ENCODE assay signal across 1 cellular context in the genomic region with DNA sequence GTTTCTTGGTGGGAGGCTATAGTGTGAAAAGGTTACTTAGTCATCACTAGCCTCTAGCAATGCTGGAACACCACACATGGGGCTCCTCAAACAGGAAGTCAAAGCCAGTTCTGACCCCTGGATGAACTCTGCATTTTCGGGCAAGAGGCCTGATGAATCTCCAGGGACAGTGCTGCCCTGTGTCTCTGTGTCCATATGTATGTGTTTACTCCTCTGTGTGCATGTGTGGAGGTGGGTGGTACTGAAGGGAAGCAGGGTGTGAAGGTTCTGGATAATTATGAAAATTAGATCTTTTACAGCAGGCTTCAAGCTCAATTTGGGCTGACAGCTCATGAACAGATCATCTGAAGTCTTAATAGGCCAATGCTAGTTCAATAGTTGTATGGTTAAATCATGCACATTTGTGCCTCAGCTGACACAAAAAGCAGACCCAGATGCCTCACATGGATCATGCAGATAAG.
TF ChIP-seq lines count a peak whose summit lies in the region.

No MANE protein-coding gene starts in this region.

TF ChIP-seq in GM12878, 131 proteins besides CTCF, POLR2A, EP300 and RAD21 (continued from another document and continues in another):
- no peak for TF ChIP-seq FOS (IDR thresholded peaks at IDR 0.05; ENCODE audit: borderline replicate concordance, extremely low read depth, insufficient read length)
- no peak; the same call in 1 of the 2 replicates for TF ChIP-seq FOXM1 (IDR thresholded peaks at IDR 0.05; ENCODE audit: low read depth, low read length)
- TF ChIP-seq TCF7 (IDR thresholded peaks at IDR 0.05; ENCODE audit: borderline replicate concordance), result no peak
- TF ChIP-seq BHLHE40 (IDR thresholded peaks at IDR 0.05; ENCODE audit: borderline replicate concordance in 1 of 2, low read depth in 2 of 2, low read length in 1 of 2), result peak in 1 of 2 experiments; percentile 31; a peak in 1 of 4 replicates
- TF ChIP-seq CREB1 (IDR thresholded peaks at IDR 0.05; ENCODE audit: low read depth), result no peak
- TF ChIP-seq, protein P1, sequence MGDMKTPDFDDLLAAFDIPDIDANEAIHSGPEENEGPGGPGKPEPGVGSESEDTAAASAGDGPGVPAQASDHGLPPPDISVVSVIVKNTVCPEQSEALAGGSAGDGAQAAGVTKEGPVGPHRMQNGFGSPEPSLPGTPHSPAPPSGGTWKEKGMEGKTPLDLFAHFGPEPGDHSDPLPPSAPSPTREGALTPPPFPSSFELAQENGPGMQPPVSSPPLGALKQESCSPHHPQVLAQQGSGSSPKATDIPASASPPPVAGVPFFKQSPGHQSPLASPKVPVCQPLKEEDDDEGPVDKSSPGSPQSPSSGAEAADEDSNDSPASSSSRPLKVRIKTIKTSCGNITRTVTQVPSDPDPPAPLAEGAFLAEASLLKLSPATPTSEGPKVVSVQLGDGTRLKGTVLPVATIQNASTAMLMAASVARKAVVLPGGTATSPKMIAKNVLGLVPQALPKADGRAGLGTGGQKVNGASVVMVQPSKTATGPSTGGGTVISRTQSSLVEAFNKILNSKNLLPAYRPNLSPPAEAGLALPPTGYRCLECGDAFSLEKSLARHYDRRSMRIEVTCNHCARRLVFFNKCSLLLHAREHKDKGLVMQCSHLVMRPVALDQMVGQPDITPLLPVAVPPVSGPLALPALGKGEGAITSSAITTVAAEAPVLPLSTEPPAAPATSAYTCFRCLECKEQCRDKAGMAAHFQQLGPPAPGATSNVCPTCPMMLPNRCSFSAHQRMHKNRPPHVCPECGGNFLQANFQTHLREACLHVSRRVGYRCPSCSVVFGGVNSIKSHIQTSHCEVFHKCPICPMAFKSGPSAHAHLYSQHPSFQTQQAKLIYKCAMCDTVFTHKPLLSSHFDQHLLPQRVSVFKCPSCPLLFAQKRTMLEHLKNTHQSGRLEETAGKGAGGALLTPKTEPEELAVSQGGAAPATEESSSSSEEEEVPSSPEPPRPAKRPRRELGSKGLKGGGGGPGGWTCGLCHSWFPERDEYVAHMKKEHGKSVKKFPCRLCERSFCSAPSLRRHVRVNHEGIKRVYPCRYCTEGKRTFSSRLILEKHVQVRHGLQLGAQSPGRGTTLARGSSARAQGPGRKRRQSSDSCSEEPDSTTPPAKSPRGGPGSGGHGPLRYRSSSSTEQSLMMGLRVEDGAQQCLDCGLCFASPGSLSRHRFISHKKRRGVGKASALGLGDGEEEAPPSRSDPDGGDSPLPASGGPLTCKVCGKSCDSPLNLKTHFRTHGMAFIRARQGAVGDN (IDR thresholded peaks at IDR 0.05), result no peak; the same call in 1 of the 2 replicates
- no peak for TF ChIP-seq CBX5 (IDR thresholded peaks at IDR 0.05; ENCODE audit: low read depth)
- TF ChIP-seq SIX5 (IDR thresholded peaks at IDR 0.05; ENCODE audit: low read depth, low read length, severe bottlenecking), result no peak
- TF ChIP-seq RB1 (IDR thresholded peaks at IDR 0.05; ENCODE audit: borderline replicate concordance), result no peak
- TF ChIP-seq NFXL1 (IDR thresholded peaks at IDR 0.05; ENCODE audit: borderline replicate concordance), result no peak
- no peak for TF ChIP-seq ZSCAN29 (IDR thresholded peaks at IDR 0.05)
- TF ChIP-seq EGR1 (IDR thresholded peaks at IDR 0.05; ENCODE audit: borderline replicate concordance in 1 of 2, low read depth in 2 of 2, low read length in 2 of 2), result no peak
- TF ChIP-seq KAT2A (conservative IDR thresholded peaks at IDR 0.05; ENCODE audit: control insufficient read depth, low read depth, low read length), result no peak
- no peak for TF ChIP-seq RBBP5 (conservative IDR thresholded peaks at IDR 0.05)
- TF ChIP-seq NFYA (IDR thresholded peaks at IDR 0.05; ENCODE audit: borderline replicate concordance, low read depth, low read length), result no peak
- TF ChIP-seq FOXK2 (IDR thresholded peaks at IDR 0.05), result no peak
- no peak for TF ChIP-seq SMC3 (IDR thresholded peaks at IDR 0.05; ENCODE audit: borderline replicate concordance, low read length)
- no peak for TF ChIP-seq SMAD5 (IDR thresholded peaks at IDR 0.05; ENCODE audit: low read depth)
- TF ChIP-seq, protein P2, sequence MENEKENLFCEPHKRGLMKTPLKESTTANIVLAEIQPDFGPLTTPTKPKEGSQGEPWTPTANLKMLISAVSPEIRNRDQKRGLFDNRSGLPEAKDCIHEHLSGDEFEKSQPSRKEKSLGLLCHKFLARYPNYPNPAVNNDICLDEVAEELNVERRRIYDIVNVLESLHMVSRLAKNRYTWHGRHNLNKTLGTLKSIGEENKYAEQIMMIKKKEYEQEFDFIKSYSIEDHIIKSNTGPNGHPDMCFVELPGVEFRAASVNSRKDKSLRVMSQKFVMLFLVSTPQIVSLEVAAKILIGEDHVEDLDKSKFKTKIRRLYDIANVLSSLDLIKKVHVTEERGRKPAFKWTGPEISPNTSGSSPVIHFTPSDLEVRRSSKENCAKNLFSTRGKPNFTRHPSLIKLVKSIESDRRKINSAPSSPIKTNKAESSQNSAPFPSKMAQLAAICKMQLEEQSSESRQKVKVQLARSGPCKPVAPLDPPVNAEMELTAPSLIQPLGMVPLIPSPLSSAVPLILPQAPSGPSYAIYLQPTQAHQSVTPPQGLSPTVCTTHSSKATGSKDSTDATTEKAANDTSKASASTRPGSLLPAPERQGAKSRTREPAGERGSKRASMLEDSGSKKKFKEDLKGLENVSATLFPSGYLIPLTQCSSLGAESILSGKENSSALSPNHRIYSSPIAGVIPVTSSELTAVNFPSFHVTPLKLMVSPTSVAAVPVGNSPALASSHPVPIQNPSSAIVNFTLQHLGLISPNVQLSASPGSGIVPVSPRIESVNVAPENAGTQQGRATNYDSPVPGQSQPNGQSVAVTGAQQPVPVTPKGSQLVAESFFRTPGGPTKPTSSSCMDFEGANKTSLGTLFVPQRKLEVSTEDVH (IDR thresholded peaks at IDR 0.05; ENCODE audit: low read depth, partially characterized antibody), result no peak
- no peak for TF ChIP-seq NR2C2 (IDR thresholded peaks at IDR 0.05; ENCODE audit: borderline replicate concordance, control insufficient read depth, insufficient read length, low read depth)
- no peak for TF ChIP-seq POLR2AphosphoS2 (IDR thresholded peaks at IDR 0.05; ENCODE audit: low read depth, low read length)
- peak; percentile 28; the same call in 1 of the 3 replicates for TF ChIP-seq POU2F2 (IDR thresholded peaks at IDR 0.05; ENCODE audit: borderline replicate concordance, low read depth, low read length)
- TF ChIP-seq, protein P3, sequence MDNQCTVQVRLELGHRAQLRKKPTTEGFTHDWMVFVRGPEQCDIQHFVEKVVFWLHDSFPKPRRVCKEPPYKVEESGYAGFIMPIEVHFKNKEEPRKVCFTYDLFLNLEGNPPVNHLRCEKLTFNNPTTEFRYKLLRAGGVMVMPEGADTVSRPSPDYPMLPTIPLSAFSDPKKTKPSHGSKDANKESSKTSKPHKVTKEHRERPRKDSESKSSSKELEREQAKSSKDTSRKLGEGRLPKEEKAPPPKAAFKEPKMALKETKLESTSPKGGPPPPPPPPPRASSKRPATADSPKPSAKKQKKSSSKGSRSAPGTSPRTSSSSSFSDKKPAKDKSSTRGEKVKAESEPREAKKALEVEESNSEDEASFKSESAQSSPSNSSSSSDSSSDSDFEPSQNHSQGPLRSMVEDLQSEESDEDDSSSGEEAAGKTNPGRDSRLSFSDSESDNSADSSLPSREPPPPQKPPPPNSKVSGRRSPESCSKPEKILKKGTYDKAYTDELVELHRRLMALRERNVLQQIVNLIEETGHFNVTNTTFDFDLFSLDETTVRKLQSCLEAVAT (IDR thresholded peaks at IDR 0.05), result no peak
- TF ChIP-seq, protein P4, sequence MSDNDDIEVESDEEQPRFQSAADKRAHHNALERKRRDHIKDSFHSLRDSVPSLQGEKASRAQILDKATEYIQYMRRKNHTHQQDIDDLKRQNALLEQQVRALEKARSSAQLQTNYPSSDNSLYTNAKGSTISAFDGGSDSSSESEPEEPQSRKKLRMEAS (IDR thresholded peaks at IDR 0.05; ENCODE audit: low read depth, low read length), result no peak
- TF ChIP-seq DPF2 (IDR thresholded peaks at IDR 0.05), result no peak
- peak; percentile 63; the same call in 1 of the 2 replicates for TF ChIP-seq EED (IDR thresholded peaks at IDR 0.05; ENCODE audit: low read depth)
- TF ChIP-seq TBL1XR1 (IDR thresholded peaks at IDR 0.05; ENCODE audit: low read depth, low read length), result peak; percentile 65
- no peak for TF ChIP-seq SREBF1 (IDR thresholded peaks at IDR 0.05; ENCODE audit: low read length)
- TF ChIP-seq, protein P5, sequence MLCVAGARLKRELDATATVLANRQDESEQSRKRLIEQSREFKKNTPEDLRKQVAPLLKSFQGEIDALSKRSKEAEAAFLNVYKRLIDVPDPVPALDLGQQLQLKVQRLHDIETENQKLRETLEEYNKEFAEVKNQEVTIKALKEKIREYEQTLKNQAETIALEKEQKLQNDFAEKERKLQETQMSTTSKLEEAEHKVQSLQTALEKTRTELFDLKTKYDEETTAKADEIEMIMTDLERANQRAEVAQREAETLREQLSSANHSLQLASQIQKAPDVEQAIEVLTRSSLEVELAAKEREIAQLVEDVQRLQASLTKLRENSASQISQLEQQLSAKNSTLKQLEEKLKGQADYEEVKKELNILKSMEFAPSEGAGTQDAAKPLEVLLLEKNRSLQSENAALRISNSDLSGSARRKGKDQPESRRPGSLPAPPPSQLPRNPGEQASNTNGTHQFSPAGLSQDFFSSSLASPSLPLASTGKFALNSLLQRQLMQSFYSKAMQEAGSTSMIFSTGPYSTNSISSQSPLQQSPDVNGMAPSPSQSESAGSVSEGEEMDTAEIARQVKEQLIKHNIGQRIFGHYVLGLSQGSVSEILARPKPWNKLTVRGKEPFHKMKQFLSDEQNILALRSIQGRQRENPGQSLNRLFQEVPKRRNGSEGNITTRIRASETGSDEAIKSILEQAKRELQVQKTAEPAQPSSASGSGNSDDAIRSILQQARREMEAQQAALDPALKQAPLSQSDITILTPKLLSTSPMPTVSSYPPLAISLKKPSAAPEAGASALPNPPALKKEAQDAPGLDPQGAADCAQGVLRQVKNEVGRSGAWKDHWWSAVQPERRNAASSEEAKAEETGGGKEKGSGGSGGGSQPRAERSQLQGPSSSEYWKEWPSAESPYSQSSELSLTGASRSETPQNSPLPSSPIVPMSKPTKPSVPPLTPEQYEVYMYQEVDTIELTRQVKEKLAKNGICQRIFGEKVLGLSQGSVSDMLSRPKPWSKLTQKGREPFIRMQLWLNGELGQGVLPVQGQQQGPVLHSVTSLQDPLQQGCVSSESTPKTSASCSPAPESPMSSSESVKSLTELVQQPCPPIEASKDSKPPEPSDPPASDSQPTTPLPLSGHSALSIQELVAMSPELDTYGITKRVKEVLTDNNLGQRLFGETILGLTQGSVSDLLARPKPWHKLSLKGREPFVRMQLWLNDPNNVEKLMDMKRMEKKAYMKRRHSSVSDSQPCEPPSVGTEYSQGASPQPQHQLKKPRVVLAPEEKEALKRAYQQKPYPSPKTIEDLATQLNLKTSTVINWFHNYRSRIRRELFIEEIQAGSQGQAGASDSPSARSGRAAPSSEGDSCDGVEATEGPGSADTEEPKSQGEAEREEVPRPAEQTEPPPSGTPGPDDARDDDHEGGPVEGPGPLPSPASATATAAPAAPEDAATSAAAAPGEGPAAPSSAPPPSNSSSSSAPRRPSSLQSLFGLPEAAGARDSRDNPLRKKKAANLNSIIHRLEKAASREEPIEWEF (IDR thresholded peaks at IDR 0.05; ENCODE audit: insufficient replicate concordance, low read depth, low read length), result no peak
- TF ChIP-seq SREBF2 (IDR thresholded peaks at IDR 0.05; ENCODE audit: low read length), result no peak
- TF ChIP-seq, protein P6, sequence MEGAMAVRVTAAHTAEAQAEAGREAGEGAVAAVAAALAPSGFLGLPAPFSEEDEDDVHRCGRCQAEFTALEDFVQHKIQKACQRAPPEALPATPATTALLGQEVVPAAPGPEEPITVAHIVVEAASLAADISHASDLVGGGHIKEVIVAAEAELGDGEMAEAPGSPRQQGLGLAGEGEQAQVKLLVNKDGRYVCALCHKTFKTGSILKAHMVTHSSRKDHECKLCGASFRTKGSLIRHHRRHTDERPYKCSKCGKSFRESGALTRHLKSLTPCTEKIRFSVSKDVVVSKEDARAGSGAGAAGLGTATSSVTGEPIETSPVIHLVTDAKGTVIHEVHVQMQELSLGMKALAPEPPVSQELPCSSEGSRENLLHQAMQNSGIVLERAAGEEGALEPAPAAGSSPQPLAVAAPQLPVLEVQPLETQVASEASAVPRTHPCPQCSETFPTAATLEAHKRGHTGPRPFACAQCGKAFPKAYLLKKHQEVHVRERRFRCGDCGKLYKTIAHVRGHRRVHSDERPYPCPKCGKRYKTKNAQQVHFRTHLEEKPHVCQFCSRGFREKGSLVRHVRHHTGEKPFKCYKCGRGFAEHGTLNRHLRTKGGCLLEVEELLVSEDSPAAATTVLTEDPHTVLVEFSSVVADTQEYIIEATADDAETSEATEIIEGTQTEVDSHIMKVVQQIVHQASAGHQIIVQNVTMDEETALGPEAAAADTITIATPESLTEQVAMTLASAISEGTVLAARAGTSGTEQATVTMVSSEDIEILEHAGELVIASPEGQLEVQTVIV (IDR thresholded peaks at IDR 0.05; ENCODE audit: borderline replicate concordance, partially characterized antibody), result no peak
- no peak for TF ChIP-seq MYC (IDR thresholded peaks at IDR 0.05; ENCODE audit: insufficient read depth, insufficient read length, insufficient replicate concordance, low read length, severe bottlenecking)
- no peak for TF ChIP-seq SUZ12 (IDR thresholded peaks at IDR 0.05; ENCODE audit: unreplicated experiment)
- TF ChIP-seq, protein P7, sequence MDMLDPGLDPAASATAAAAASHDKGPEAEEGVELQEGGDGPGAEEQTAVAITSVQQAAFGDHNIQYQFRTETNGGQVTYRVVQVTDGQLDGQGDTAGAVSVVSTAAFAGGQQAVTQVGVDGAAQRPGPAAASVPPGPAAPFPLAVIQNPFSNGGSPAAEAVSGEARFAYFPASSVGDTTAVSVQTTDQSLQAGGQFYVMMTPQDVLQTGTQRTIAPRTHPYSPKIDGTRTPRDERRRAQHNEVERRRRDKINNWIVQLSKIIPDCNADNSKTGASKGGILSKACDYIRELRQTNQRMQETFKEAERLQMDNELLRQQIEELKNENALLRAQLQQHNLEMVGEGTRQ (IDR thresholded peaks at IDR 0.05; ENCODE audit: borderline replicate concordance, low read depth, low read length), result no peak
- no peak for TF ChIP-seq PAX8 (IDR thresholded peaks at IDR 0.05)
- TF ChIP-seq, protein P8, sequence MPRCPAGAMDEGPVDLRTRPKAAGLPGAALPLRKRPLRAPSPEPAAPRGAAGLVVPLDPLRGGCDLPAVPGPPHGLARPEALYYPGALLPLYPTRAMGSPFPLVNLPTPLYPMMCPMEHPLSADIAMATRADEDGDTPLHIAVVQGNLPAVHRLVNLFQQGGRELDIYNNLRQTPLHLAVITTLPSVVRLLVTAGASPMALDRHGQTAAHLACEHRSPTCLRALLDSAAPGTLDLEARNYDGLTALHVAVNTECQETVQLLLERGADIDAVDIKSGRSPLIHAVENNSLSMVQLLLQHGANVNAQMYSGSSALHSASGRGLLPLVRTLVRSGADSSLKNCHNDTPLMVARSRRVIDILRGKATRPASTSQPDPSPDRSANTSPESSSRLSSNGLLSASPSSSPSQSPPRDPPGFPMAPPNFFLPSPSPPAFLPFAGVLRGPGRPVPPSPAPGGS (IDR thresholded peaks at IDR 0.05; ENCODE audit: borderline replicate concordance, insufficient read depth, low read depth, low read length, poor library complexity, severe bottlenecking), result no peak
- TF ChIP-seq ZNF207 (IDR thresholded peaks at IDR 0.05; ENCODE audit: borderline replicate concordance), result no peak
- TF ChIP-seq RELA (IDR thresholded peaks at IDR 0.05; ENCODE audit: borderline replicate concordance, partially characterized antibody), result no peak
- peak; percentile 29; the same call in 1 of the 2 replicates for TF ChIP-seq IRF4 (IDR thresholded peaks at IDR 0.05; ENCODE audit: low read depth, low read length)
- TF ChIP-seq SP1 (IDR thresholded peaks at IDR 0.05; ENCODE audit: low read depth, low read length), result peak; percentile 28
- no peak for TF ChIP-seq CBFB (IDR thresholded peaks at IDR 0.05; ENCODE audit: low read depth)
- no peak for TF ChIP-seq RAD51 (IDR thresholded peaks at IDR 0.05)
- no peak for TF ChIP-seq CHD2 (IDR thresholded peaks at IDR 0.05; ENCODE audit: borderline replicate concordance, low read depth, low read length)
- no peak for TF ChIP-seq TARDBP (IDR thresholded peaks at IDR 0.05; ENCODE audit: borderline replicate concordance)
- no peak for TF ChIP-seq HCFC1 (IDR thresholded peaks at IDR 0.05; ENCODE audit: low read length)
